Comparison of ENCODE assay signal across 8 cellular contexts in the genomic region with DNA sequence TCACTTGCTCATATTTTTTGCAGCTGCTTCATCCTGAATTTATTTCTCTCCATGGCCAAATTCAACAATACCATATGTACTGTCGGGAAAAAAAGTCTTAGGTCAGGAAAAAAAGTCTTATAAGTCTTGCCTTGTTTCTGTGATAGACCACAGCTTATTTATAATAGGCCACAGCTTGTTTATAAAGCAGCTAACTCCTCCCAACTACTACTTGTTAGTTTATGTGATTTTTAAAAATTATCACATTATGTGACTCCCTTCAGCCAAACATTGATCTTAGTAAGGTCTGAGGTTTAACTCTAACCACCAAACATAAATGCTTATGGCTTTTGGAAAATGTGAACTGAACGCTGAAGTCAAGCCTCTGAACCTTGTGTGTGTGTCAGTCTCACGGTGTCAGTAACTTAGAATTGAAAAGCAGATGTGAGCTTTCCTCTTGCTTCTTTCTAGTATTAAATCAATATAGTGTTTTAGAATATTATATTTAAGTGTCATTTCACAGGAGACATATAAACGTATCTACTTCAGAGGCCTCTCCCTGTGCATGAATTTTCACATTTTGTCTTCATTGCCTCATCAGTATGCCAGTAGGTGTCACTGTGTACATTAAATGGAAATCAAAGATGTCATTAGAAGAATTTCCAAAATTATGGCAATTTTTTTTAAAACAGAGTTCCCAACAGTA. TPM values are rescaled to one million over a fixed set of nuclear protein-coding genes. Genes with fewer than 3 reads are reported as not detected.
DNase-seq lines count a peak whose midpoint lies in the region; ATAC-seq and TF ChIP-seq lines count a peak whose summit lies in the region.

No MANE protein-coding gene starts in this region.

- peaks cover under 1% of the 10 kb centered on the region for H3K4me1 Mint-ChIP-seq in activated CD4-positive, alpha-beta memory T cell treated with anti-CD3 and anti-CD28 coated beads, Interleukin-2, amount 10 ng/mL, durations not matched to agents 7 days and 5 days

- H3K4me2 ChIP-seq in OCI-LY7 (ENCODE audit: low read length) (no peak overlapping the region), fibroblast of lung (ENCODE audit: extremely low read depth, insufficient read depth, low read length) (no peak overlapping the region)

- H3K36me3 ChIP-seq in OCI-LY7 (ENCODE audit: insufficient read depth, low read length) (no peaks in the 10 kb centered on the region), fibroblast of lung (ENCODE audit: control insufficient read depth, insufficient read depth, low read length) (no peaks in the 10 kb centered on the region), thoracic aorta (no peaks in the 10 kb centered on the region)

- H3K9me3 ChIP-seq in OCI-LY7 (ENCODE audit: low read length) (no peaks in the 10 kb centered on the region), fibroblast of lung (ENCODE audit: control insufficient read depth, insufficient read depth, low read depth, low read length) (no peaks in the 10 kb centered on the region), thoracic aorta (no peaks in the 10 kb centered on the region)

- H3K36me3 Mint-ChIP-seq in activated CD4-positive, alpha-beta memory T cell treated with anti-CD3 and anti-CD28 coated beads, Interleukin-2, amount 10 ng/mL, durations not matched to agents 7 days and 5 days (ENCODE audit: low read depth), result no peaks in the 10 kb centered on the region

- H3K9me2 ChIP-seq in OCI-LY7 (ENCODE audit: insufficient read depth, low read length), result no peaks in the 10 kb centered on the region

- no peak overlapping the region for H3K27ac Mint-ChIP-seq in activated CD4-positive, alpha-beta memory T cell treated with anti-CD3 and anti-CD28 coated beads, Interleukin-2, amount 10 ng/mL, durations not matched to agents 7 days and 5 days

- BruUV-seq in OCI-LY7 (replicated peaks; lab: Mats Ljungman, UMichigan), result no TSS peak

- POLR2A ChIA-PET in OCI-LY7 (lab: Charles Lee), result interaction anchor here (0.5 to 0.6 kb wide), 2 partner anchors 23 to 293 kb away, joined by 3 read pairs; no protein-coding TSS in a partner anchor
- POLR2A ChIA-PET in activated CD4-positive, alpha-beta memory T cell treated with anti-CD3 and anti-CD28 coated beads, Interleukin-2, amount 10 ng/mL, durations not matched to agents 7 days and 5 days (lab: Charles Lee), result no interaction called here

- H4K20me1 ChIP-seq in OCI-LY7 (ENCODE audit: insufficient read depth, low read length) (no peaks in the 10 kb centered on the region), fibroblast of lung (ENCODE audit: control insufficient read depth, extremely low read depth, insufficient read depth, low read length) (no peaks in the 10 kb centered on the region)

- H3K4me3 ChIP-seq in OCI-LY7 (ENCODE audit: low read depth, low read length, poor library complexity, severe bottlenecking), result no peak overlapping the region
- H3K4me3 ChIP-seq in fibroblast of lung (replicated peaks in 1 of 4; ENCODE audit: control extremely low read depth in 1 of 4, insufficient read depth in 1 of 4, low read depth in 3 of 4, low read length in 4 of 4), result no peak overlapping the region
- no peak overlapping the region for H3K4me3 ChIP-seq in thoracic aorta

- H3K4me1 ChIP-seq in OCI-LY7 (ENCODE audit: insufficient read depth, low read length, poor library complexity, severe bottlenecking), result no peaks in the 10 kb centered on the region
- H3K4me1 ChIP-seq in fibroblast of lung (ENCODE audit: control insufficient read depth, extremely low read depth, insufficient read depth, low read length), result no peaks in the 10 kb centered on the region
- peaks cover under 1 to 1% of the 10 kb centered on the region in 2 donors for H3K4me1 ChIP-seq in thoracic aorta (ENCODE audit: control insufficient read depth in 1 of 2, low read depth in 2 of 2)

- H2AFZ ChIP-seq in OCI-LY7 (ENCODE audit: low read length) (no peak overlapping the region), fibroblast of lung (ENCODE audit: low read length) (no peak overlapping the region)

- H3K27ac ChIP-seq in OCI-LY7 (ENCODE audit: low read depth, low read length, poor library complexity, severe bottlenecking), result no peak overlapping the region
- no peak overlapping the region for H3K27ac ChIP-seq in fibroblast of lung (ENCODE audit: insufficient read depth, low read length)
- no peak overlapping the region for H3K27ac ChIP-seq in thoracic aorta

- H3K9ac ChIP-seq in fibroblast of lung (ENCODE audit: insufficient read depth, low read length), result no peak overlapping the region

- H3K27me3 Mint-ChIP-seq in activated CD4-positive, alpha-beta memory T cell treated with anti-CD3 and anti-CD28 coated beads, Interleukin-2, amount 10 ng/mL, durations not matched to agents 7 days and 5 days, result no peaks in the 10 kb centered on the region

- intact Hi-C loops in OCI-LY7 (cut with micrococcal nuclease; ENCODE audit: unreplicated experiment), result no loop called here

- H3K27me3 ChIP-seq in fibroblast of lung (ENCODE audit: control insufficient read depth, insufficient read depth, low read length) (no peaks in the 10 kb centered on the region), thoracic aorta (replicated peaks; ENCODE audit: insufficient read depth) (no peaks in the 10 kb centered on the region)

- DNase-seq in NCI-H510A treated with DMSO at 0.1 percent for 48 hours (lab: John Stamatoyannopoulos, UW) (peak; percentile 14), NCI-H510A (lab: John Stamatoyannopoulos, UW) (no peak), OCI-LY7 (ENCODE audit: low spot score) (peak; percentile 4), fibroblast of lung (ENCODE audit: low read depth in 2 of 2) (peak; percentile 20 to 87), thoracic aorta (ENCODE audit: low spot score) (no peak), AG20443 (ENCODE audit: low spot score) (no peak), NCI-H146 (lab: John Stamatoyannopoulos, UW) (no peak)
- DNase-seq in activated CD4-positive, alpha-beta memory T cell treated with anti-CD3 and anti-CD28 coated beads, Interleukin-2, amount 10 ng/mL, durations not matched to agents 7 days and 5 days, result no peak

- no peaks in the 10 kb centered on the region for H3K9me3 Mint-ChIP-seq in activated CD4-positive, alpha-beta memory T cell treated with anti-CD3 and anti-CD28 coated beads, Interleukin-2, amount 10 ng/mL, durations not matched to agents 7 days and 5 days

- no peaks in the 10 kb centered on the region for H3K79me2 ChIP-seq in OCI-LY7 (ENCODE audit: insufficient read depth, low read depth, low read length)
- H3K79me2 ChIP-seq in fibroblast of lung (ENCODE audit: control insufficient read depth, insufficient read depth, low read length), result no peaks in the 10 kb centered on the region

- no peak overlapping the region for H3K4me3 Mint-ChIP-seq in activated CD4-positive, alpha-beta memory T cell treated with anti-CD3 and anti-CD28 coated beads, Interleukin-2, amount 10 ng/mL, durations not matched to agents 7 days and 5 days

- no peak for ATAC-seq in thoracic aorta (ENCODE audit: insufficient number of reproducible peaks, low FRiP score, low read depth)

- TF ChIP-seq CTCF in OCI-LY7 (conservative IDR thresholded peaks at IDR 0.05; ENCODE audit: low read length) (peak; percentile 76), fibroblast of lung (conservative IDR thresholded peaks at IDR 0.05 in 1 of 2, IDR thresholded peaks at IDR 0.05 in 1 of 2; ENCODE audit: low read depth in 1 of 2, low read length in 2 of 2) (peak; percentile 32 to 55), thoracic aorta (IDR thresholded peaks at IDR 0.05) (peak; percentile 55)

- CTCF ChIA-PET in OCI-LY7 (lab: Charles Lee; ENCODE audit: unreplicated experiment), result interaction anchor here (0.5 kb wide), 1 partner anchor 157 kb away, joined by 4 read pairs; no protein-coding TSS in a partner anchor
- CTCF ChIA-PET in activated CD4-positive, alpha-beta memory T cell treated with anti-CD3 and anti-CD28 coated beads, Interleukin-2, amount 10 ng/mL, durations not matched to agents 7 days and 5 days (lab: Charles Lee), result interaction anchor here (0.8 kb wide), 1 partner anchor 714 kb away, joined by 3 read pairs; no protein-coding TSS in a partner anchor

RNA-seq across cellular contexts. Expression of a gene that starts 51.3 kb away (rescaled TPM):
- 5.7 and 6.9 TPM in 2 replicates for total RNA-seq in OCI-LY7 (2014; rRNA removed; shearing (Covaris generic))
- 14.5 and 19.6 TPM in 2 replicates for total RNA-seq in OCI-LY7 (2022)
- 20.3 and 22.3 TPM in 2 replicates for total RNA-seq in fibroblast of lung
- 12.9 and 13.4 TPM in 2 replicates for polyA plus RNA-seq in fibroblast of lung
- polyA plus RNA-seq in fibroblast of lung (2012), result 16.6 and 20.8 TPM in 2 replicates
- polyA minus RNA-seq in fibroblast of lung (ENCODE audit: low replicate concordance), result 2.7 TPM in 1 of 2 replicates, not detected in the other
- 10 to 100 TPM; 15.6 to 34.2 TPM for total RNA-seq in thoracic aorta
- 1 to 10 TPM; 8.8 to 9.2 TPM for total RNA-seq in activated CD4-positive, alpha-beta memory T cell treated with anti-CD3 and anti-CD28 coated beads, Interleukin-2, amount 10 ng/mL, durations not matched to agents 7 days and 5 days

Comparison
In these comparisons a context has a peak if more than half of its experiments do, and no peak if none do; other contexts are left out.
1. DNase-seq: peak in NCI-H510A treated with DMSO at 0.1 percent for 48 hours (single experiment), OCI-LY7 (single experiment) and fibroblast of lung (2 of 2); none in NCI-H510A (single experiment), thoracic aorta (single experiment), AG20443 (single experiment), activated CD4-positive, alpha-beta memory T cell treated with anti-CD3 and anti-CD28 coated beads, Interleukin-2, amount 10 ng/mL, durations not matched to agents 7 days and 5 days (single experiment) and NCI-H146 (single experiment).
2. Peak in every context shown above with its lines, with median percentiles within 50 percentile points of each other: CTCF ChIP-seq.